ENCODE assay signal across 9 cellular contexts in the genomic region with DNA sequence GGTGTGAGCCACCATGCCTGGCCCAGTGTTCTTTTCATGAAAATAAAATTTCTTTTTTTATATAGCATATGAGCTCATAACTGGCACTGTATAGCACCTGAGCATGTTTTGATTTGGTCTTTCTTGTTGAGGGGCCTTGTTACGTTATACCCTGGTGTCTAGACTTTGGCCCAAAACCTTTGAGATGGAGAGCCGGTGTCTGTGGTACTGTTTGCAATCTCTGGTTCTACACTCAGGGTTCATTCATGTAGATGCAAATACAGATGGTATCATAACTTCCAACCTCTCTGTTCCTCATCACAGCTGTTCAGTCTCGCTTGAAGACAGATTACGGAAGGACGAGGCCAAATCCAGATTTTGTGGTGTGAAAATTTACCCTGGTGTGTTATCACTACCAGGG. TPM values are rescaled to one million over a fixed set of nuclear protein-coding genes. Genes with fewer than 3 reads are reported as not detected.
"Had no signal": no experiment of that assay in that cellular context is flagged by ENCODE, and none has a peak within 500 bp of the region (broad histone marks: within the 10 kb centered on the region; RNA-seq: fewer than 3 reads in every experiment).

A gene with protein sequence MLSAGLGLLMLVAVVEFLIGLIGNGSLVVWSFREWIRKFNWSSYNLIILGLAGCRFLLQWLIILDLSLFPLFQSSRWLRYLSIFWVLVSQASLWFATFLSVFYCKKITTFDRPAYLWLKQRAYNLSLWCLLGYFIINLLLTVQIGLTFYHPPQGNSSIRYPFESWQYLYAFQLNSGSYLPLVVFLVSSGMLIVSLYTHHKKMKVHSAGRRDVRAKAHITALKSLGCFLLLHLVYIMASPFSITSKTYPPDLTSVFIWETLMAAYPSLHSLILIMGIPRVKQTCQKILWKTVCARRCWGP (plus strand): TSS at position 301 of the 400 bp plus-strand sequence. CDS start 145 bp downstream, outside the sequence.

- DNase-seq: GDM1, GF-D8 had no signal

- ATAC-seq: GM12878 had no signal

- H3K4me3 ChIP-seq: GM12878 had no signal

- FAIRE-seq: G401.6, GM12878, GM12891, GM12892, GM18507, GM19239 had no signal

RNA-seq across cellular contexts. Expression of the gene that starts here (rescaled TPM):
- total RNA-seq: G401 had no signal
